Comparison of ENCODE assay signal across 8 cellular contexts in the genomic region with DNA sequence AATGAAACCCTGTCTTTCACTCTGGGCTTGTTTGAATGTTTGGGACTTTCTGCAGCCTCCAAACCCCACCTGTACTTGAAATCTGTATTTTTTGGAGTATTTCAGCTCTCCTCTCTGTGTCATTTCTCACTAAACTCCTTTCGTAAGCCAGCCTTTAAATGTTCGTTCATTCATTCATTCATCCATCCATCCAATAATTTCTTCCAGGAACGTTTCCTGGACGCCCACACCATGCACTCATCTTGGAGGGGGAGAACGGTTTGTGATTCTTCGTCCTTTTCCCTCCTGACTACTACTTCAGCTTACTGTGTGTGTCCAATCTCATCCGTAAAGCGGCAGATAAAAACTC. TPM values are rescaled to one million over a fixed set of nuclear protein-coding genes. Genes with fewer than 3 reads are reported as not detected.
DNase-seq lines count a peak whose midpoint lies in the region; ATAC-seq lines count a peak whose summit lies in the region.

No MANE protein-coding gene starts in this region.

- H4K8ac ChIP-seq in trophoblast cell (ENCODE audit: low read depth, low read length) = peak overlapping the region; percentile 87

- H3K4ac ChIP-seq in trophoblast cell (ENCODE audit: low read depth, low read length) = no peak overlapping the region

- no peak overlapping the region for H2BK12ac ChIP-seq in trophoblast cell (ENCODE audit: low read length)

- no CpG with 5 or more reads among the region's 8 CpGs for WGBS in trophoblast cell (ENCODE audit: extremely low coverage, insufficient coverage, insufficient read length)

- H3K79me2 ChIP-seq in trophoblast cell (ENCODE audit: control insufficient read depth, insufficient read depth, low read length, poor library complexity) = peaks cover 6% of the 10 kb centered on the region

- no peak overlapping the region for H3K18ac ChIP-seq in trophoblast cell (ENCODE audit: low read length)

- H2BK120ac ChIP-seq in trophoblast cell (ENCODE audit: insufficient read depth, low read length, poor library complexity) = peak overlapping the region; percentile 69

- no peak overlapping the region for H3K27ac ChIP-seq in effector memory CD4-positive, alpha-beta T cell (ENCODE audit: insufficient read depth, low read length, poor library complexity, severe bottlenecking)
- H3K27ac ChIP-seq in trophoblast cell (ENCODE audit: low read depth, low read length) = no peak overlapping the region

- no peaks in the 10 kb centered on the region for H3K9me3 ChIP-seq in effector memory CD4-positive, alpha-beta T cell (ENCODE audit: control insufficient read depth, low read length)
- H3K9me3 ChIP-seq in trophoblast cell (ENCODE audit: insufficient read depth, low read depth, low read length) = no peaks in the 10 kb centered on the region

- no peak overlapping the region for H4K12ac ChIP-seq in trophoblast cell (ENCODE audit: low read depth, low read length)

- H3K4me2 ChIP-seq in trophoblast cell (ENCODE audit: low read length) = peak overlapping the region; percentile 60

- peaks cover 23% of the 10 kb centered on the region for H3K4me1 ChIP-seq in effector memory CD4-positive, alpha-beta T cell (ENCODE audit: control insufficient read depth, insufficient read depth, low read length, poor library complexity, severe bottlenecking)
- H3K4me1 ChIP-seq in trophoblast cell (ENCODE audit: control insufficient read depth in 1 of 2, insufficient read depth in 2 of 2, low read length in 2 of 2) = peaks cover 5 to 16% of the 10 kb centered on the region in 2 experiments

- no peak overlapping the region for H3K9ac ChIP-seq in trophoblast cell (ENCODE audit: low read length)

- peak overlapping the region; percentile 58 for H4K91ac ChIP-seq in trophoblast cell (ENCODE audit: low read depth, low read length)

- no peaks in the 10 kb centered on the region for H3K36me3 ChIP-seq in effector memory CD4-positive, alpha-beta T cell (ENCODE audit: control insufficient read depth, insufficient read depth, low read length)
- H3K36me3 ChIP-seq in trophoblast cell (ENCODE audit: control insufficient read depth in 1 of 2, insufficient read depth in 2 of 2, low read length in 2 of 2) = no peaks in the 10 kb centered on the region

- no peaks in the 10 kb centered on the region for H3K27me3 ChIP-seq in effector memory CD4-positive, alpha-beta T cell (replicated peaks; ENCODE audit: control insufficient read depth, insufficient read depth, low read length, poor library complexity, severe bottlenecking)
- no peaks in the 10 kb centered on the region for H3K27me3 ChIP-seq in trophoblast cell (ENCODE audit: insufficient read depth, low read length)

- no peak for ATAC-seq in HG03520 (IDR thresholded peaks at IDR 0.05; ENCODE audit: unreplicated experiment)
- no peak for ATAC-seq in HG03175 (IDR thresholded peaks at IDR 0.05; ENCODE audit: unreplicated experiment)

- H2AFZ ChIP-seq in trophoblast cell (ENCODE audit: insufficient read depth, low read length, poor library complexity) = peak overlapping the region; percentile 81

- peak overlapping the region; percentile 43 for H2BK5ac ChIP-seq in trophoblast cell (ENCODE audit: low read depth, low read length, poor library complexity)

- no peak overlapping the region for H3K23ac ChIP-seq in trophoblast cell (ENCODE audit: low read length)

- H2AK5ac ChIP-seq in trophoblast cell (ENCODE audit: low read length) = no peak overlapping the region

- no peak for DNase-seq in Jurkat, Clone E6-1 (ENCODE audit: low read depth, low spot score)
- no peak for DNase-seq in effector memory CD4-positive, alpha-beta T cell
- no peak for DNase-seq in trophoblast cell
- DNase-seq in stimulated activated CD4-positive, alpha-beta T cell treated with anti-CD3 and anti-CD28 coated beads, Interleukin-15, amount 100 ng/mL, for 24 hours = no peak
- DNase-seq in anterior cingulate cortex (lab: John Stamatoyannopoulos, UW) = no peak

- no peak overlapping the region for H3K14ac ChIP-seq in trophoblast cell (ENCODE audit: low read length)

- peaks cover 9% of the 10 kb centered on the region for H3K79me1 ChIP-seq in trophoblast cell (ENCODE audit: low read length)

- H3K4me3 ChIP-seq in GM08714 (ENCODE audit: low read length) (peak overlapping the region; percentile 75), trophoblast cell (ENCODE audit: low read depth, low read length) (no peak overlapping the region)
- H3K4me3 ChIP-seq in Jurkat, Clone E6-1 (ENCODE audit: low read length) = peak overlapping the region; percentile 56
- peak overlapping the region; percentile 55 for H3K4me3 ChIP-seq in effector memory CD4-positive, alpha-beta T cell (ENCODE audit: insufficient read depth, low read depth, low read length, poor library complexity, severe bottlenecking)

RNA-seq across cellular contexts. Expression of a gene that starts 0.6 kb away (rescaled TPM):
- 6.0 TPM for polyA plus RNA-seq in Jurkat, Clone E6-1 (2012; ENCODE audit: insufficient read depth, insufficient read length)
- 3.9 and 4.1 TPM in 2 replicates for polyA plus RNA-seq in trophoblast cell (2013)
